ENCODE assay signal across 8 cellular contexts in the genomic region with DNA sequence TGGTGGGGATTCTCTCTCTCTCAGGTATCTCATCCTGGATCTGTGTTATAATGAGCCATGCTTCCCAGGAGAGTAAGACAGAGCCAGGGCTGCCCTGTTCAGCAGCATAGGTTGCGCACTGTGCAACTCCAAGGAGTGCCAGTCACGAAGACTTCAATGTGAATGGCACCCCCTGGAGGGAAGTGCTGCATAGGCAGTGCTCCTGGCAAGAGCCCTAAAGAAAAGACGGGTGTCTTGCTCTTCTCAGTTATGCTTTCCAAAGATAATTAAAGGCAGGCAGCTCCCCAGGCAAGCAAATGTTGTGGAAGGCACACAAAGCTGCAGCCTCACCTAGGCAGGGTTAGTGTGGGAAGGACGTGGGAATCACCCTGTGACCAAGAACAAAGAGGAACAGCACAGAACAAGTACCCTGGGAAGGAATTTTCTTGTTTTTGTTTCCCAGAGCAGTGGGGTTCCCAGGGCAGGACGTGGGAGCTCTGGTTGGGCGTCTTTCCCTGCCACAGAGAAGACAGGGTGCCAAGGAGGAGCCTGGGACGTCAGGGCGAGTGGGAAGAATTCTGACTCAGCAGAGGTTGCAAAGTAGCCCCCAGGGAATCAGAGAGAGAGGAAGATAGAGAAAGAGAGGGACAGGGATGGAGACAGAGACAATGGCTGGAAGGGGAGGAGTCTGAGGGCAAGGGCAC.
DNase-seq lines count a peak whose midpoint lies in the region; ATAC-seq and TF ChIP-seq lines count a peak whose summit lies in the region.

No MANE protein-coding gene starts in this region.

- no peaks in the 10 kb centered on the region for H3K9me3 Mint-ChIP-seq in activated CD4-positive, alpha-beta T cell treated with anti-CD3 and anti-CD28 coated beads for 36 hours (ENCODE audit: low read depth)

- H3K27me3 ChIP-seq in heart right ventricle: peaks cover 0 to 4% (median 0%) of the 10 kb centered on the region in 7 donors

- CTCF ChIA-PET in activated CD4-positive, alpha-beta T cell treated with anti-CD3 and anti-CD28 coated beads for 36 hours (lab: Charles Lee): interaction anchor here (0.7 to 9.9 kb wide), 7 partner anchors 12 to 227 kb away, joined by 3 to 75 read pairs (median 5); no protein-coding TSS in a partner anchor

- H3K27me3 Mint-ChIP-seq in activated CD4-positive, alpha-beta T cell treated with anti-CD3 and anti-CD28 coated beads for 36 hours: no peaks in the 10 kb centered on the region

- WGBS in heart right ventricle, 2 donors: 72 to 81% methylated on average over 8 of the region's 8 CpGs

- peak overlapping the region; percentile 98 for H3K27ac Mint-ChIP-seq in activated CD4-positive, alpha-beta T cell treated with anti-CD3 and anti-CD28 coated beads for 36 hours

- no peaks in the 10 kb centered on the region for H3K36me3 Mint-ChIP-seq in activated CD4-positive, alpha-beta T cell treated with anti-CD3 and anti-CD28 coated beads for 36 hours (ENCODE audit: low read depth)

- intact Hi-C loops in activated CD4-positive, alpha-beta T cell treated with anti-CD3 and anti-CD28 coated beads for 36 hours (cut with DNase I, micrococcal nuclease): loop anchor here (1.0 kb wide), 2 partner anchors 80 to 190 kb away; no protein-coding TSS in a partner anchor
- intact Hi-C loops in heart right ventricle (cut with DNase I): no loop called here

- no peaks in the 10 kb centered on the region for H3K36me3 ChIP-seq in heart right ventricle

- ATAC-seq in activated CD4-positive, alpha-beta T cell treated with anti-CD3 and anti-CD28 coated beads for 36 hours: peak; percentile 40
- ATAC-seq in GM21717 (IDR thresholded peaks at IDR 0.05; ENCODE audit: unreplicated experiment) (no peak), HG02571 (IDR thresholded peaks at IDR 0.05; ENCODE audit: unreplicated experiment) (no peak), heart right ventricle (no peak)

- no peaks in the 10 kb centered on the region for H3K9me3 ChIP-seq in heart right ventricle

- no peak overlapping the region for H3K27ac ChIP-seq in heart right ventricle

- DNase-seq in activated CD4-positive, alpha-beta T cell treated with anti-CD3 and anti-CD28 coated beads for 36 hours: peak; percentile 83
- no peak for DNase-seq in activated CD4-positive, alpha-beta T cell treated with anti-CD3 and anti-CD28 coated beads, Interleukin-2, amount 50 U/mL, for 1 hour
- DNase-seq in NOMO-1 treated with dmso at 0.1 percent for 144 hours (lab: John Stamatoyannopoulos, UW; ENCODE audit: unreplicated experiment) (peak; percentile 16), cerebellar cortex (ENCODE audit: low spot score) (peak; percentile 23), heart right ventricle (no peak)
- DNase-seq in stimulated activated CD4-positive, alpha-beta T cell treated with anti-CD3 and anti-CD28 coated beads, Interleukin-12 subunit alpha, Interleukin-12 subunit beta, amount 100 ng/mL, for 48 hours (ENCODE audit: low read depth in 2 of 3, low spot score in 1 of 3): peak; percentile 50 to 52 (median 51)

- peaks cover 79% of the 10 kb centered on the region for H3K4me1 Mint-ChIP-seq in activated CD4-positive, alpha-beta T cell treated with anti-CD3 and anti-CD28 coated beads for 36 hours

- no peak overlapping the region for H3K4me3 ChIP-seq in heart right ventricle

- POLR2A ChIA-PET in activated CD4-positive, alpha-beta T cell treated with anti-CD3 and anti-CD28 coated beads for 36 hours (lab: Charles Lee): interaction anchor here (1.3 kb wide), 1 partner anchor 12 kb away, joined by 4 read pairs; no protein-coding TSS in a partner anchor

- peaks cover 0 to 46% (median 16%) of the 10 kb centered on the region in 9 donors for H3K4me1 ChIP-seq in heart right ventricle

- TF ChIP-seq CTCF in heart right ventricle (IDR thresholded peaks at IDR 0.05): peak in 4 of 9 donors; percentile 11 to 32 (median 22)

- H3K4me3 Mint-ChIP-seq in activated CD4-positive, alpha-beta T cell treated with anti-CD3 and anti-CD28 coated beads for 36 hours: peak overlapping the region; percentile 80

Comparison
In these comparisons a context has a peak if more than half of its experiments do, and no peak if none do; other contexts are left out.
1. DNase-seq: peak in activated CD4-positive, alpha-beta T cell treated with anti-CD3 and anti-CD28 coated beads for 36 hours (single experiment), NOMO-1 treated with dmso at 0.1 percent for 144 hours (single experiment), cerebellar cortex (single experiment) and stimulated activated CD4-positive, alpha-beta T cell treated with anti-CD3 and anti-CD28 coated beads, Interleukin-12 subunit alpha, Interleukin-12 subunit beta, amount 100 ng/mL, for 48 hours (3 of 3); none in activated CD4-positive, alpha-beta T cell treated with anti-CD3 and anti-CD28 coated beads, Interleukin-2, amount 50 U/mL, for 1 hour (single experiment) and heart right ventricle (0 of 2).
2. intact Hi-C loops: an anchor here in activated CD4-positive, alpha-beta T cell treated with anti-CD3 and anti-CD28 coated beads for 36 hours (1.0 kb wide); none called in heart right ventricle.